In the genomic region with DNA sequence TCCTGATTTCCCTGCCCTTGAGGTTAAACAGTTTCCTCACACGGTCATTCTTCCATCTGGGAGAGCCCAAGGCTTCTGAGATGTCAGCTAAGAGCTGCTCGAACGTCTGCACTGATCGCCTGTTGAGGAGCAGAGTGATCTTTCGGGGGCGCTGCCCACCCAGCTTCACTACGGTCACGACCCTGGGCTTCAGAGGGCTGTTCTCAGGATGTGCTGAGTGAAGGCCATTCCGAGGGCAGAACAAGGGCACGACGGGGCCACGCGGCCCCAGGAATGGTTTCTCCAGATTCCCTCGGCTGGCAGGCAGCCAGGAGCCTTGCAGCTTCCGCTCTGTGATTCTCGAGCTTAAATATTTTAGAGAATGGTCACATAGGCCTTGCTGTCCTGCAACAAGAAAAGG, we compare ENCODE assay signal across 19 cellular contexts. TPM values are rescaled to one million over a fixed set of nuclear protein-coding genes. Genes with fewer than 3 reads are reported as not detected.
A peak's percentile ranks its signal among the peaks of the same experiment; 100 is the strongest.
DNase-seq lines count a peak whose midpoint lies in the region; ATAC-seq and TF ChIP-seq lines count a peak whose summit lies in the region.
"Had no signal": no experiment of that assay in that cellular context is flagged by ENCODE, and none has a peak within 500 bp of the region (broad histone marks: within the 10 kb centered on the region; RNA-seq: fewer than 3 reads in every experiment).

No MANE protein-coding gene starts in this region.

- DNase-seq in RPMI8226 (peak; percentile 15), brain microvascular endothelial cell (peak; percentile 47), heart right ventricle (peak; percentile 60 to 84), left lobe of liver (ENCODE audit: low spot score) (peak; percentile 52), cortex of kidney (lab: John Stamatoyannopoulos, UW) (no peak), NCI-H2171 treated with DMSO at 0.1 percent for 48 hours (lab: John Stamatoyannopoulos, UW) (no peak), mesendoderm (no peak)
- DNase-seq: Caco-2; CD4-positive, alpha-beta T cell; H7; KBM-7; NCI-H1105; NCI-H1694 treated with DMSO at 0.1 percent for 48 hours; NCI-H510A; NCI-H774; SIG-M5 had no signal

- peaks cover 0 to 38% (median 13%) of the 10 kb centered on the region in 9 donors for H3K4me1 ChIP-seq in heart right ventricle
- H3K4me1 ChIP-seq in mesendoderm (ENCODE audit: control insufficient read depth, low read depth, low read length), result peaks cover 8% of the 10 kb centered on the region
- H3K4me1 ChIP-seq: A549 had no signal

- no peaks in the 10 kb centered on the region for H3K79me1 ChIP-seq in mesendoderm (ENCODE audit: low read length)

- no peak overlapping the region for H3K27ac ChIP-seq in brain microvascular endothelial cell
- H3K27ac ChIP-seq in heart right ventricle, result peak overlapping the region in 5 of 10 donors; percentile 38 to 50 (median 44)
- H3K27ac ChIP-seq in mesendoderm (ENCODE audit: low read depth, low read length), result no peak overlapping the region
- H3K27ac ChIP-seq: A549 had no signal

- no peak overlapping the region for H3K18ac ChIP-seq in mesendoderm (ENCODE audit: low read length)

- 38 to 39% methylated on average over 16 of the region's 16 CpGs for WGBS in heart right ventricle, 2 donors
- no CpG with 5 or more reads among the region's 16 CpGs for WGBS in mesendoderm (ENCODE audit: extremely low coverage, insufficient coverage, low lambda C conversion rate)

- no peak overlapping the region for H2BK5ac ChIP-seq in mesendoderm (ENCODE audit: low read length)

- H3K36me3 ChIP-seq in brain microvascular endothelial cell (replicated peaks) (no peaks in the 10 kb centered on the region), heart right ventricle (no peaks in the 10 kb centered on the region), mesendoderm (ENCODE audit: control insufficient read depth, insufficient read depth, low read length) (no peaks in the 10 kb centered on the region)

- H3K9ac ChIP-seq in mesendoderm (ENCODE audit: low read length), result no peak overlapping the region

- no peak overlapping the region for H2AK5ac ChIP-seq in mesendoderm (ENCODE audit: low read length)

- no peak overlapping the region for H3K4ac ChIP-seq in mesendoderm (ENCODE audit: low read depth, low read length)

- H4K5ac ChIP-seq in mesendoderm (ENCODE audit: low read length), result no peak overlapping the region

- in situ Hi-C loops in brain microvascular endothelial cell (cut with HindIII; ENCODE audit: low pct_ligation_motif_present, low sequenced_read_pairs), result loop anchor here (25.0 kb wide), 1 partner anchor 124 kb away; no protein-coding TSS in a partner anchor

- H2BK120ac ChIP-seq in mesendoderm (ENCODE audit: low read depth, low read length), result no peak overlapping the region

- no peaks in the 10 kb centered on the region for H3K9me3 ChIP-seq in heart right ventricle
- H3K9me3 ChIP-seq: A549, Caco-2 had no signal

- H3K4me2 ChIP-seq in mesendoderm (ENCODE audit: low read length), result no peak overlapping the region
- H3K4me2 ChIP-seq: A549 had no signal

- H3K27me3 ChIP-seq in brain microvascular endothelial cell (replicated peaks) (no peaks in the 10 kb centered on the region), heart right ventricle (no peaks in the 10 kb centered on the region), mesendoderm (ENCODE audit: insufficient read depth, low read length, poor library complexity) (no peaks in the 10 kb centered on the region)

- TF ChIP-seq CTCF in brain microvascular endothelial cell (IDR thresholded peaks at IDR 0.05; ENCODE audit: low read depth, low read length, missing control alignments), result no peak
- peak in 2 of 9 donors; percentile 11 to 19 for TF ChIP-seq CTCF in heart right ventricle (IDR thresholded peaks at IDR 0.05)

- no peaks in the 10 kb centered on the region for H3K79me2 ChIP-seq in mesendoderm (ENCODE audit: control insufficient read depth, insufficient read depth, low read length)

- intact Hi-C loops in heart right ventricle (cut with DNase I), result loop anchor here in 3 of 10 donors (5.0 to 10.0 kb wide), 3 partner anchors 39 to 219 kb away; no protein-coding TSS in a partner anchor

- no peak overlapping the region for H3K23ac ChIP-seq in mesendoderm (ENCODE audit: low read length)

- no peak overlapping the region for H4K8ac ChIP-seq in mesendoderm (ENCODE audit: low read depth, low read length)

- ATAC-seq in heart right ventricle (peak; percentile 50 to 87 (median 75)), left lobe of liver (no peak)
- ATAC-seq: A549 had no signal

- H3K4me3 ChIP-seq in brain microvascular endothelial cell (ENCODE audit: low read depth, low read length) (no peak overlapping the region), heart right ventricle (no peak overlapping the region), mesendoderm (ENCODE audit: low read length) (no peak overlapping the region)
- H3K4me3 ChIP-seq: A549 had no signal

- H3K56ac ChIP-seq in mesendoderm (ENCODE audit: low read length), result no peak overlapping the region

- H2BK15ac ChIP-seq in mesendoderm (replicated peaks; ENCODE audit: low read depth), result no peak overlapping the region

RNA-seq across cellular contexts. Expression of gene DCLK3, which starts 25.7 kb away (rescaled TPM):
- total RNA-seq in heart right ventricle, result 1 to 10 TPM in 1 of 10 donors, under 1 TPM in 9; 0.04 to 1.0 (median 0.19) TPM
- under 1 TPM; 0.15 to 0.23 TPM for polyA plus RNA-seq in heart right ventricle
- total RNA-seq in left lobe of liver, result 0.05 TPM
- polyA plus RNA-seq in mesendoderm (2013, experiment 1 of 2), result 0.55 TPM
- 0.56 TPM for polyA plus RNA-seq in mesendoderm (2013, experiment 2 of 2)
- total RNA-seq: Caco-2; CD4-positive, alpha-beta T cell; OCI-LY7 had no signal
- polyA plus RNA-seq: A549, BJ had no signal

Comparison
In these comparisons a context has a peak if more than half of its experiments do, and no peak if none do; other contexts are left out.
1. DNase-seq: peak in RPMI8226 (single experiment), brain microvascular endothelial cell (single experiment), heart right ventricle (2 of 2) and left lobe of liver (single experiment); none in cortex of kidney (single experiment), NCI-H2171 treated with DMSO at 0.1 percent for 48 hours (single experiment) and mesendoderm (single experiment).